In the genomic region with DNA sequence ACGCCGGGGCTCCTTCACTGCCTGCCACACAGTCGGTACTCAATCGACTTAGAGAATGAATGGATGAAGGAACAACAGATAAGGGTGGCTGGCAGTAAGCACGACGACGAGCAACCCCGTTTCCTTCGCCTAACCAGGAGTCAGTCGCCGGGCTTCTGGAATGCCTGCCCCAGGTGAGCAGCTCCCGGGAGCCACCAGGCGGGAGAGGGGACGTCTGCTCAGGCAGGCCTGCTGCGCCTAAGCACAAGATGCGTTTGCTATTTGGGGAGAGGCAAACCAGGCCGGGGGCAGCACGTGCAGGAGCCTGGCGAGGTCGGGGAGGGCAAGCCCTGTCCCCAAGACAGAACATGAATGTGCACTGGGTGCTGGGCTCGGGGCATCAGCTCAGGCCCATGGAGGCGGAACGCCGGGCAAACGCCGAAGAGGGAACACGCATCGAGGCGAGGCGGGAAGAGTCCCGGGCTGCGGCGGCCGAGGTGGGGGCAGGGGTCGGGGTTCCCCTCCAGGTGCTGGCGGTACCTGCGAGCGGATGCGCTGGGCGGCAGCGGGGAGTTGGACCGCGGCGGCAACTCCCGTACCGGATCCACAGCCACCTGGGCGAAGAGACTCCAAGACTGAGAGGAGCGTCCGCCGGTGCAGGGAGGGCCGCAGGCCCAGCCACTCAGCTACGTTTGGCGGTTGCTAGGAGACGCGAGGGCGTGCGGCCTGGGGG, we compare ENCODE assay signal across 7 cellular contexts. TPM values are rescaled to one million over a fixed set of nuclear protein-coding genes. Genes with fewer than 3 reads are reported as not detected.
DNase-seq lines count a peak whose midpoint lies in the region; ATAC-seq and TF ChIP-seq lines count a peak whose summit lies in the region.

A gene with protein sequence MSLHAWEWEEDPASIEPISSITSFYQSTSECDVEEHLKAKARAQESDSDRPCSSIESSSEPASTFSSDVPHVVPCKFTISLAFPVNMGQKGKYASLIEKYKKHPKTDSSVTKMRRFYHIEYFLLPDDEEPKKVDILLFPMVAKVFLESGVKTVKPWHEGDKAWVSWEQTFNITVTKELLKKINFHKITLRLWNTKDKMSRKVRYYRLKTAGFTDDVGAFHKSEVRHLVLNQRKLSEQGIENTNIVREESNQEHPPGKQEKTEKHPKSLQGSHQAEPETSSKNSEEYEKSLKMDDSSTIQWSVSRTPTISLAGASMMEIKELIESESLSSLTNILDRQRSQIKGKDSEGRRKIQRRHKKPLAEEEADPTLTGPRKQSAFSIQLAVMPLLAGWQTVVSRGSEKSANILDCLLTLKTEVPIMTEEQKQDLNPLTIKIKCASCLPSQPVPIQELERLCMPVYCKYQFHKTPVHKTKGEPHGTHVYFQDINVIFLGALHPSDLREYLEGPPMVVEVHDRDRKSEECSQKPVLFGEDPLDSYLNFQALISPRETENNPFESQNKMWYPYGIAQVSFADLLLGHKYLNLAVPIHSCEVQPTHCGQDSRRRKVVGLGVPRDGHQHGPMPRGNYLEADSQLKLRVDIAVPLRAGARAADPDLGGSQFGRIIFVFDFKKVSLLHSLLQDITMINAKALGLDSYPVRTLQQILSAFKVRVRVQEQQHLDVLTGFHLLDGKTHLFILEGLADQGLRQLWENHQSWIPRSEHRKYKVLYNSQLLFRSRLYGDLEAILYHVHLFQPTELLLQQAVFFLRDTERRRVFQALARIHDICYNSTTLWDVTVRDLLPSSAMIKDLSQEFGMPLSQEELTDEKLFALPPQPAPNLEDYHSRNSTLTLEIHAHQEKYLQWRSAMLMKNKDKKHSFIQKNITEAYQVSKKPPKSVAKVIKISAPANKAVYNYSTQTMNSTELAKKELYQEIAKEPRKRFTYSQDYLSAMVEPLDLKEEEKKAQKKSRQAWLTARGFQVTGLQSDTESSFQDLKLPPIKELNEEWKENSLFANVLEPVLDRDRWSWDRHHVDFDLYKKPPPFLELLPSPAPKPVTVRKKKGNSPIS (minus strand): TSS at position 616 of the 712 bp plus-strand sequence. CDS start 772 bp downstream, outside the sequence.

- peak within 1 kb of the TSS; percentile 22 to 74 for H3K27ac Mint-ChIP-seq in effector memory CD8-positive, alpha-beta T cell
- H3K27ac Mint-ChIP-seq in mesothelial cell of epicardium, result peak within 1 kb of the TSS; percentile 36

- peaks cover under 1 to 7% of the 10 kb centered on the region in 2 donors for H3K27me3 Mint-ChIP-seq in effector memory CD8-positive, alpha-beta T cell
- peaks cover 56% of the 10 kb centered on the region for H3K27me3 Mint-ChIP-seq in mesothelial cell of epicardium (ENCODE audit: low read depth)

- peak within 1 kb of the TSS; percentile 70 to 83 for H3K4me3 Mint-ChIP-seq in effector memory CD8-positive, alpha-beta T cell
- H3K4me3 Mint-ChIP-seq in mesothelial cell of epicardium, result peak within 1 kb of the TSS; percentile 75

- H3K4me1 Mint-ChIP-seq in effector memory CD8-positive, alpha-beta T cell (ENCODE audit: low read depth in 2 of 2), result peaks cover 12 to 14% of the 10 kb centered on the region in 2 donors
- H3K4me1 Mint-ChIP-seq in mesothelial cell of epicardium, result peaks cover 13% of the 10 kb centered on the region

- DNase-seq in NCI-H526 treated with DMSO at 0.1 percent for 48 hours (lab: John Stamatoyannopoulos, UW) (peak; percentile 82), mesothelial cell of epicardium (ENCODE audit: low spot score in 2 of 2, unreplicated experiment in 2 of 2) (peak; percentile 88 to 95)
- DNase-seq in activated CD8-positive, alpha-beta memory T cell treated with anti-CD3 and anti-CD28 coated beads for 4 hours (ENCODE audit: low read depth in 2 of 2), result peak; percentile 76 to 88
- DNase-seq in effector memory CD8-positive, alpha-beta T cell, result peak in 2 of 3 experiments; percentile 92 to 93
- peak; percentile 66 for DNase-seq in stimulated activated CD8-positive, alpha-beta memory T cell treated with anti-CD3 and anti-CD28 coated beads, Interleukin-12 subunit alpha, Interleukin-12 subunit beta, amount 100 ng/mL, for 24 hours (ENCODE audit: extremely low read depth)

- ATAC-seq in GM18907 (IDR thresholded peaks at IDR 0.05; ENCODE audit: unreplicated experiment) (peak; percentile 85), HG03280 (IDR thresholded peaks at IDR 0.05; ENCODE audit: unreplicated experiment) (peak; percentile 95)
- peak; percentile 99 for ATAC-seq in effector memory CD8-positive, alpha-beta T cell (replicated peaks)

- peaks cover 6% of the 10 kb centered on the region for H3K36me3 Mint-ChIP-seq in effector memory CD8-positive, alpha-beta T cell (ENCODE audit: insufficient read depth)
- H3K36me3 Mint-ChIP-seq in mesothelial cell of epicardium, result no peaks in the 10 kb centered on the region

- H3K9me3 Mint-ChIP-seq in effector memory CD8-positive, alpha-beta T cell, result no peaks in the 10 kb centered on the region
- H3K9me3 Mint-ChIP-seq in mesothelial cell of epicardium, result peaks cover 5% of the 10 kb centered on the region

- TF ChIP-seq CTCF in mesothelial cell of epicardium (IDR thresholded peaks at IDR 0.05; ENCODE audit: unreplicated experiment), result no peak

RNA-seq across cellular contexts. Expression of the gene that starts here (rescaled TPM):
- 0.76 to 1.2 TPM (median 1.1 TPM) in 3 replicates for total RNA-seq in mesothelial cell of epicardium

Comparison
In these comparisons a context has a peak if more than half of its experiments do, and no peak if none do; other contexts are left out.
1. Peak in every context shown above with its lines: DNase-seq and ATAC-seq.